In the genomic region with DNA sequence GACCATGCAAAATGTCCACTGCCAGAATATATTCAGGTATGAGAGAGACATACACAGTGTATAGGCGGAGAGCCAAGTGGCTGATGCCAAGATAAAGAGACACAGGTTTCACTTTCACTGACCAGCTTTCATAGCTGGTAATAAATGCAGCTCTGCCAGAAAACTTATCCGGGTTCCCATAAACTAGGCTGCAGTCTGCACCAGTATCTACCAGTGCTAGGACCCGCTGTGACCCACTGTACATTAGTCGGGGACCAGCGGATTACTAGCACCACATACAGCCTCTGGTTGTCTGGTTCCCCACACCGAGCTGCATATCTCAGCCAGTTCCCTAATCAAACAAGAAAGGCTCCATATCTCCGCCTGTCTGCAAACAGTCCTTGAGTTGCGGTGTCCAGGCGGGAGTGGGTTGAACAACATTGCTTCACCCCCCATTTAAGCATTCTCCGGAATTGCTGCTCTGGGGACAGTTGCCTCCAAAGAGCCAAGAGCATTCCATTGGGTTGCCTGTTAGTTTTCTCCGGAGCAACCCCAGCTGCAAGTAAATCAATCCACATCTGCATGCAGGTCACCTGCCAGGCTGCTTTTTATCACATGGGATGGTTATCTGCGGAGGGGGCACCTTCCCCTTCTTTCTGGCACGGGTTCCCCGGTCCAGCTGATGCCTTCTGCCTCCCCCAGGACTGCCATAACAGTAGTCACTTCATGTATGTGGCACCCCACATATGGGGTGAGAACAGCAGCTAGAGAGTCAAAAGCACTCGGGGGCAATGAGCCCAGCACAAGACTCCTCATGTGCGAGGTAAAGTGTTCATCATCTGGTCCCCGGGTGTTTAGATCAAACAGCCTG, we compare ENCODE assay signal across 10 cellular contexts. TPM values are rescaled to one million over a fixed set of nuclear protein-coding genes. Genes with fewer than 3 reads are reported as not detected.
DNase-seq lines count a peak whose midpoint lies in the region; ATAC-seq and TF ChIP-seq lines count a peak whose summit lies in the region.
"Had no signal": no experiment of that assay in that cellular context is flagged by ENCODE, and none has a peak within 500 bp of the region (broad histone marks: within the 10 kb centered on the region; RNA-seq: fewer than 3 reads in every experiment).

No MANE protein-coding gene starts in this region.

- TF ChIP-seq CTCF in epithelial cell of esophagus (IDR thresholded peaks at IDR 0.05; ENCODE audit: insufficient read depth, low read depth, low read length, missing control alignments) (no peak), omental fat pad (IDR thresholded peaks at IDR 0.05) (no peak)

- DNase-seq in COLO668 (lab: John Stamatoyannopoulos, UW; ENCODE audit: unreplicated experiment), result peak; percentile 42
- peak; percentile 7 for DNase-seq in NCI-H774 (lab: John Stamatoyannopoulos, UW)
- DNase-seq in epithelial cell of esophagus (ENCODE audit: low read depth), result no peak
- no peak for DNase-seq in omental fat pad (ENCODE audit: low spot score)
- no peak for DNase-seq in H4 (ENCODE audit: low spot score)
- no peak for DNase-seq in hippocampal formation (lab: John Stamatoyannopoulos, UW)
- DNase-seq in glomerular visceral epithelial cell (ENCODE audit: extremely low spot score), result no peak
- DNase-seq: activated naive CD8-positive, alpha-beta T cell treated with anti-CD3 and anti-CD28 coated beads, Interleukin-2, amount 10 ng/mL, durations not matched to agents 7 days and 5 days; SW 1271 had no signal

- peak overlapping the region; percentile 38 for H3K4me3 ChIP-seq in epithelial cell of esophagus (ENCODE audit: low read length)

- ATAC-seq in omental fat pad (ENCODE audit: low FRiP score) (peak; percentile 31), HG02798 (IDR thresholded peaks at IDR 0.05; ENCODE audit: poor library complexity, unreplicated experiment) (no peak)

RNA-seq across cellular contexts. Expression of a gene that starts 18.0 kb away (rescaled TPM):
- 10 to 100 TPM in 1 of 4 donors, 1 to 10 TPM in 3; 6.4 to 13.1 (median 8.2) TPM for total RNA-seq in omental fat pad
- total RNA-seq in H4 (2014; rRNA removed; shearing (Covaris generic)), result 9.4 and 11.7 TPM in 2 replicates

RNA-seq across cellular contexts. Expression of a gene that starts 21.3 kb away (rescaled TPM):
- 10 to 100 TPM in 3 of 4 donors, 1 to 10 TPM in 1; 2.0 to 27.7 (median 12.5) TPM for total RNA-seq in omental fat pad
- 5.0 and 7.1 TPM in 2 replicates for total RNA-seq in H4 (2014; rRNA removed; shearing (Covaris generic))

RNA-seq across cellular contexts. Expression of a gene that starts 21.4 kb away (rescaled TPM):
- total RNA-seq in omental fat pad, result under 1 TPM in 2 of 4 donors, not detected in 2; 0.24 to 0.46 TPM
- total RNA-seq in H4 (2014; rRNA removed; shearing (Covaris generic)), result not detected in 2 replicates
- total RNA-seq: activated naive CD8-positive, alpha-beta T cell treated with anti-CD3 and anti-CD28 coated beads, Interleukin-2, amount 10 ng/mL, durations not matched to agents 7 days and 5 days had no signal

Comparison
In these comparisons a context has a peak if more than half of its experiments do, and no peak if none do; other contexts are left out.
1. DNase-seq: peak in COLO668 (single experiment) and NCI-H774 (single experiment); none in epithelial cell of esophagus (single experiment), omental fat pad (single experiment), H4 (single experiment), hippocampal formation (0 of 2) and glomerular visceral epithelial cell (single experiment).